ENCODE assay signal across 14 cellular contexts in genomic region chr10:89534826-89535166, GRCh38. TPM values are rescaled to one million over a fixed set of nuclear protein-coding genes. Genes with fewer than 3 reads are reported as not detected.
DNase-seq lines count a peak whose midpoint lies in the region; ATAC-seq and TF ChIP-seq lines count a peak whose summit lies in the region.
"Had no signal": no experiment of that assay in that cellular context is flagged by ENCODE, and none has a peak within 500 bp of the region (broad histone marks: within the 10 kb centered on the region; RNA-seq: fewer than 3 reads in every experiment).

No MANE protein-coding gene starts in this region.

- H3K4me3 ChIP-seq in breast epithelium (peak overlapping the region; percentile 44 to 77 (median 50)), coronary artery (peak overlapping the region; percentile 76), mesendoderm (ENCODE audit: low read length) (no peak overlapping the region), tibial nerve (peak overlapping the region; percentile 41 to 77 (median 46))
- H3K4me3 ChIP-seq: BLaER1 had no signal

- H3K4me2 ChIP-seq in mesendoderm (ENCODE audit: low read length) = peak overlapping the region; percentile 74
- H3K4me2 ChIP-seq: BLaER1 had no signal

- no TSS peak for BruUV-seq in MCF 10A (replicated peaks; lab: Mats Ljungman, UMichigan)

- no peaks in the 10 kb centered on the region for H3K4me1 ChIP-seq in breast epithelium
- peaks cover 4% of the 10 kb centered on the region for H3K4me1 ChIP-seq in mesendoderm (ENCODE audit: control insufficient read depth, low read depth, low read length)
- H3K4me1 ChIP-seq in tibial nerve = peaks cover 0 to 34% (median 7%) of the 10 kb centered on the region in 4 donors
- H3K4me1 ChIP-seq: BLaER1 had no signal

- peaks cover 13% of the 10 kb centered on the region for H3K4me1 Mint-ChIP-seq in MCF 10A (ENCODE audit: insufficient read depth, unreplicated experiment)
- H3K4me1 Mint-ChIP-seq: immature natural killer cell had no signal

- peaks cover 7 to 42% of the 10 kb centered on the region in 2 donors for H3K27me3 ChIP-seq in breast epithelium
- no peaks in the 10 kb centered on the region for H3K27me3 ChIP-seq in mesendoderm (ENCODE audit: insufficient read depth, low read length, poor library complexity)
- H3K27me3 ChIP-seq in tibial nerve = peaks cover 0 to 49% of the 10 kb centered on the region in 2 donors
- H3K27me3 ChIP-seq: BLaER1 had no signal

- H3K9me3 Mint-ChIP-seq in MCF 10A (ENCODE audit: unreplicated experiment) = no peaks in the 10 kb centered on the region
- H3K9me3 Mint-ChIP-seq: immature natural killer cell had no signal

- no peaks in the 10 kb centered on the region for H3K27me3 Mint-ChIP-seq in MCF 10A (ENCODE audit: insufficient read depth, unreplicated experiment)

- POLR2A ChIA-PET in MCF 10A (lab: Yijun Ruan, JAX) = interaction anchor here (0.6 to 3.8 kb wide), 2 partner anchors 15 to 277 kb away, joined by 4 to 36 read pairs; no protein-coding TSS in a partner anchor

- no peak overlapping the region for H3K18ac ChIP-seq in mesendoderm (ENCODE audit: low read length)

- no peak overlapping the region for H3K9ac ChIP-seq in mesendoderm (ENCODE audit: low read length)
- H3K9ac ChIP-seq: BLaER1 had no signal

- no peak overlapping the region for H2BK15ac ChIP-seq in mesendoderm (replicated peaks; ENCODE audit: low read depth)

- H3K56ac ChIP-seq in mesendoderm (ENCODE audit: low read length) = no peak overlapping the region

- no peak overlapping the region for H3K4ac ChIP-seq in mesendoderm (ENCODE audit: low read depth, low read length)

- H3K79me2 ChIP-seq in mesendoderm (ENCODE audit: control insufficient read depth, insufficient read depth, low read length) = no peaks in the 10 kb centered on the region

- H3K36me3 Mint-ChIP-seq in MCF 10A (ENCODE audit: insufficient read depth, unreplicated experiment) = no peaks in the 10 kb centered on the region
- H3K36me3 Mint-ChIP-seq: immature natural killer cell had no signal

- intact Hi-C loops in breast epithelium (cut with DNase I; ENCODE audit: low total_unique reads) = no loop called here
- intact Hi-C loops in MCF 10A (cut with micrococcal nuclease) = no loop called here

- DNase-seq in breast epithelium (ENCODE audit: low spot score in 2 of 2) (no peak), MCF 10A (ENCODE audit: unreplicated experiment) (no peak), coronary artery (ENCODE audit: low spot score) (no peak), mesendoderm (no peak), tibial nerve (ENCODE audit: low spot score in 2 of 2) (no peak), putamen (ENCODE audit: low spot score) (no peak), DMS79 treated with DMSO at 0.1 percent for 48 hours (lab: John Stamatoyannopoulos, UW) (no peak)
- DNase-seq: activated CD4-positive, alpha-beta T cell treated with anti-CD3 and anti-CD28 coated beads for 4 hours; anterior cingulate cortex; immature natural killer cell; NCI-H1105; PC-3 had no signal

- CTCF ChIA-PET in MCF 10A (lab: Yijun Ruan, JAX) = no interaction called here

- no peaks in the 10 kb centered on the region for H3K9me3 ChIP-seq in breast epithelium
- H3K9me3 ChIP-seq in tibial nerve = no peaks in the 10 kb centered on the region

- H3K79me1 ChIP-seq in mesendoderm (ENCODE audit: low read length) = no peaks in the 10 kb centered on the region

- no peak overlapping the region for H3K23ac ChIP-seq in mesendoderm (ENCODE audit: low read length)

- H2AK5ac ChIP-seq in mesendoderm (ENCODE audit: low read length) = no peak overlapping the region

- no CpG with 5 or more reads among the region's 8 CpGs for WGBS in mesendoderm (ENCODE audit: extremely low coverage, insufficient coverage, low lambda C conversion rate)
- 17 to 21% methylated on average over 8 of the region's 8 CpGs for WGBS in tibial nerve, 2 donors

- no peak overlapping the region for H3K27ac Mint-ChIP-seq in MCF 10A (ENCODE audit: low read depth, unreplicated experiment)
- H3K27ac Mint-ChIP-seq: immature natural killer cell had no signal

- no peak overlapping the region for H4K8ac ChIP-seq in mesendoderm (ENCODE audit: low read depth, low read length)

- no peak overlapping the region for H4K5ac ChIP-seq in mesendoderm (ENCODE audit: low read length)

- H2BK5ac ChIP-seq in mesendoderm (ENCODE audit: low read length) = no peak overlapping the region

- TF ChIP-seq CTCF in breast epithelium (IDR thresholded peaks at IDR 0.05) (no peak), MCF 10A (IDR thresholded peaks at IDR 0.05; ENCODE audit: unreplicated experiment) (no peak), coronary artery (IDR thresholded peaks at IDR 0.05) (no peak), tibial nerve (IDR thresholded peaks at IDR 0.05) (no peak)

- no peak for ATAC-seq in HG02798 (IDR thresholded peaks at IDR 0.05; ENCODE audit: poor library complexity, unreplicated experiment)
- ATAC-seq: PC-3 had no signal

- no peak for TF ChIP-seq EP300 in tibial nerve (IDR thresholded peaks at IDR 0.05)

- H3K36me3 ChIP-seq in breast epithelium = no peaks in the 10 kb centered on the region
- no peaks in the 10 kb centered on the region for H3K36me3 ChIP-seq in mesendoderm (ENCODE audit: control insufficient read depth, insufficient read depth, low read length)
- no peaks in the 10 kb centered on the region for H3K36me3 ChIP-seq in tibial nerve
- H3K36me3 ChIP-seq: BLaER1 had no signal

- no peak overlapping the region for H2BK120ac ChIP-seq in mesendoderm (ENCODE audit: low read depth, low read length)

- H3K27ac ChIP-seq in breast epithelium (no peak overlapping the region), coronary artery (no peak overlapping the region), mesendoderm (ENCODE audit: low read depth, low read length) (no peak overlapping the region), tibial nerve (peak overlapping the region in 2 of 4 donors; percentile 70 to 90)
- H3K27ac ChIP-seq: BLaER1 had no signal

- H3K4me3 Mint-ChIP-seq in MCF 10A (ENCODE audit: unreplicated experiment) = no peak overlapping the region
- H3K4me3 Mint-ChIP-seq: immature natural killer cell had no signal

- no peak for TF ChIP-seq POLR2A in breast epithelium (IDR thresholded peaks at IDR 0.05)
- no peak for TF ChIP-seq POLR2A in tibial nerve (IDR thresholded peaks at IDR 0.05)

RNA-seq across cellular contexts. Expression of gene SLC16A12, which starts 0.6 kb away (rescaled TPM):
- total RNA-seq in breast epithelium (1 to 10 TPM; 2.6 to 4.8 (median 3.4) TPM), MCF 10A (2022) (0.09 and 0.10 TPM in 2 replicates), tibial nerve (10 to 100 TPM; 25.8 to 45.4 (median 42.8) TPM)
- polyA plus RNA-seq in mesendoderm (2013, experiment 1 of 2) = 0.56 TPM
- polyA plus RNA-seq in mesendoderm (2013, experiment 2 of 2) = 0.53 TPM
- total RNA-seq: PC-3 had no signal
- polyA plus RNA-seq: immature natural killer cell had no signal

Comparison
In these comparisons a context has a peak if more than half of its experiments do, and no peak if none do; other contexts are left out.
1. RNA of gene SLC16A12, which starts 0.6 kb away (total RNA-seq): 25.8 to 45.4 TPM in tibial nerve; 2.6 to 4.8 TPM in breast epithelium and 0.09 to 0.10 TPM in MCF 10A; every median in the first group is over 4 times any median in the second.